Comparison of ENCODE assay signal across 18 cellular contexts in the genomic region with DNA sequence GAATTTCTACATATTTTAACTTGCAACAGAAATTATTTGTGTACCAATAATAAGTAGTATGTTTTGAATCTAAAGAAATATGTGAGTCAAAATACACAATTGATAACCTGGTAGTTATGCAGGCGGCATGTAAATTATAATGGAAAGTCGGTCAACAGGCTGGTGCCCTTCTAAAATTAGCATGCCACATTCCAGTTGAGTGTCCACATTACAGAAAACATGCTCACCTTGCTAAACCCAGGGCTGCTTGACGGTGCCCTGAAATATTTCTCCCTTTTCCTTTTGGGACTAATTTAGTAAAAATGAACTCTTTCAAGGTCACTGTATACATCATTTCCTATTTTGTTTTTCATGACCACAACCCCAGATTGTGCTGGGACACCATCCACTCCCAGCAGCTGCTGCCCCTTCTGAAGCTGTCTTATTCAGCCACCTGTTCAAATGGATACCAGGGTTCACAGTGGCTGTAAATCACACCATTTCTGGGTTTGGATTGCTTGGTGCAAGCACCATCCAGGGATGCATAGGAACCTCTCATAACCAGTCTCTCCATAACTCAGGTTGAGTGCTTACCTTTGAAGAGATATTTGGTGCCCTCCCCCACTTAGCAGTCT.
"Had no signal": no experiment of that assay in that cellular context is flagged by ENCODE, and none has a peak within 500 bp of the region (broad histone marks: within the 10 kb centered on the region; RNA-seq: fewer than 3 reads in every experiment).

No MANE protein-coding gene starts in this region.

- H3K4me3 ChIP-seq: colonic mucosa, esophagus squamous epithelium, left lung, lung, suprapubic skin, thyroid gland had no signal

- H3K36me3 ChIP-seq: colonic mucosa, esophagus squamous epithelium, suprapubic skin, thyroid gland had no signal

- DNase-seq: colonic mucosa; dermis blood vessel endothelial cell; esophagus squamous epithelium; foreskin fibroblast; head of caudate nucleus; hypothalamus; left lung; mesenchymal stem cell; midbrain; naive B cell; stimulated activated CD4-positive, alpha-beta T cell treated with anti-CD3 and anti-CD28 coated beads, Interleukin-4, amount 100 ng/mL, for 1 hour; stimulated activated CD8-positive, alpha-beta memory T cell treated with anti-CD3 and anti-CD28 coated beads, Interleukin-4, amount 100 ng/mL, for 48 hours; stimulated activated naive CD8-positive, alpha-beta T cell treated with anti-CD3 and anti-CD28 coated beads, Interleukin-15, Interleukin-2, amounts not matched to agents 100 U/mL and 50 U/mL, for 24 hours; thyroid gland had no signal

- H3K9ac ChIP-seq: parathyroid adenoma had no signal

- H3K27ac ChIP-seq: colonic mucosa, esophagus squamous epithelium, left lung, parathyroid adenoma, suprapubic skin, thyroid gland had no signal

- H3K9me3 ChIP-seq: colonic mucosa, esophagus squamous epithelium, left lung, suprapubic skin, thyroid gland had no signal

- H3K27me3 ChIP-seq: colonic mucosa, esophagus squamous epithelium, left lung, suprapubic skin, thyroid gland had no signal

- H3K4me1 ChIP-seq: colonic mucosa, suprapubic skin, thyroid gland had no signal

- H2AFZ ChIP-seq: parathyroid adenoma had no signal

- ATAC-seq: left lung; stimulated activated effector memory CD8-positive, alpha-beta T cell treated with anti-CD3 and anti-CD28 coated beads, Interleukin-12 subunit alpha, Interleukin-12 subunit beta, amount 100 ng/mL, for 72 hours; stimulated activated naive CD8-positive, alpha-beta T cell treated with anti-CD3 and anti-CD28 coated beads, Interleukin-15, Interleukin-2, amounts not matched to agents 100 U/mL and 50 U/mL, for 24 hours had no signal
